Comparison of ENCODE assay signal across 11 cellular contexts in the genomic region with DNA sequence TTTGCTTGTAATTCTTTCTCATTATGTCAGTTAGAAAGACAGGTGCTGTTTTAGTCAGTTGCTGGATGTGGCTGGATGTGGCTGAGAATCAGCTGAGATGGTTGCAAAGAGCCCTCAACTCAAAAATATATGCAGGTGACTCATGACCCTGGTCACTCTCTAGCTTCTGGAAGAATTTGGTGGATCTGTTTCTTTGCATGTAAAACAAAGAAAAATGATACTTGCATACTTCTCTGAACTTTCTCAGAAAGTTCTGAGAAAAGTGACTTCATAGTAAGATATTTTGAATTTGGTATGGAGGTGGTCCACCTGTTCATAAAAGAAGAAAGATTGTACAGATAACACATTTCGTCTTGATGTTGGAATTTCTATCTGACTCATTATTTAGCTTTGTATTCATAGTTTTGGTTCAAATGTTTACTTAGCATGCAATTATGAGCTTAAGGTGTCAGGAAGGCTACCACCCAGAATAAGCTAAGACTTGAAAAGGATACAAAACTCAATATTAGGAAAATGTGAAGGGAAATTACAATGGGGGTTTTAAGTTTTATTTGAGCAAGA.
DNase-seq lines count a peak whose midpoint lies in the region; ATAC-seq and TF ChIP-seq lines count a peak whose summit lies in the region.
"Had no signal": no experiment of that assay in that cellular context is flagged by ENCODE, and none has a peak within 500 bp of the region (broad histone marks: within the 10 kb centered on the region; RNA-seq: fewer than 3 reads in every experiment).

No MANE protein-coding gene starts in this region.

- TF ChIP-seq CTCF in KMS-11 (conservative IDR thresholded peaks at IDR 0.05; ENCODE audit: low read depth, low read length) = no peak

- POLR2A ChIA-PET in activated naive CD8-positive, alpha-beta T cell treated with anti-CD3 and anti-CD28 coated beads, Interleukin-2, amount 10 ng/mL, durations not matched to agents 7 days and 5 days (lab: Charles Lee) = no interaction called here

- peak; percentile 22 to 45 for DNase-seq in stimulated activated CD4-positive, alpha-beta T cell treated with anti-CD3 and anti-CD28 coated beads, Interleukin-15, amount 100 ng/mL, for 48 hours (ENCODE audit: low read depth in 2 of 2)
- DNase-seq in stimulated activated CD4-positive, alpha-beta T cell treated with anti-CD3 and anti-CD28 coated beads, Interleukin-12 subunit alpha, Interleukin-12 subunit beta, amount 100 ng/mL, for 4 hours = no peak
- DNase-seq in activated naive CD8-positive, alpha-beta T cell treated with anti-CD3 and anti-CD28 coated beads, Interleukin-2, amount 10 ng/mL, durations not matched to agents 7 days and 5 days = no peak
- DNase-seq in stimulated activated naive CD8-positive, alpha-beta T cell treated with anti-CD3 and anti-CD28 coated beads, Interleukin-15, amount 100 ng/mL, for 72 hours = peak; percentile 47 to 67
- DNase-seq in SHP77 treated with DMSO at 0.1 percent for 48 hours (lab: John Stamatoyannopoulos, UW) (no peak), RPMI8226 (no peak), NOMO-1 treated with dmso at 0.1 percent for 144 hours (lab: John Stamatoyannopoulos, UW; ENCODE audit: unreplicated experiment) (no peak)
- DNase-seq: left ventricle myocardium superior, T-cell had no signal

- H2AFZ ChIP-seq in KMS-11 (ENCODE audit: low read depth) = no peak overlapping the region

- peak overlapping the region; percentile 32 for H3K4me2 ChIP-seq in KMS-11

- H3K9ac ChIP-seq in KMS-11 = no peak overlapping the region

- H3K4me3 ChIP-seq in KMS-11 (IDR thresholded peaks at IDR 0.05; ENCODE audit: insufficient read depth, low read depth, low read length) = no peak overlapping the region

- ATAC-seq in activated naive CD8-positive, alpha-beta T cell treated with anti-CD3 and anti-CD28 coated beads, Interleukin-2, amount 10 ng/mL, durations not matched to agents 7 days and 5 days (ENCODE audit: low read depth) = peak; percentile 74
- ATAC-seq in stimulated activated naive CD8-positive, alpha-beta T cell treated with anti-CD3 and anti-CD28 coated beads, Interleukin-15, amount 100 ng/mL, for 72 hours = peak; percentile 96
- ATAC-seq: left ventricle myocardium superior; stimulated activated memory B cell treated with anti-CD40 and anti-IgM and Interleukin-4, amounts not matched to agents 10 μg/mL and 1 μg/mL and 100 μg/mL, for 72 hours; T-cell had no signal

- H3K4me1 Mint-ChIP-seq in activated naive CD8-positive, alpha-beta T cell treated with anti-CD3 and anti-CD28 coated beads, Interleukin-2, amount 10 ng/mL, durations not matched to agents 7 days and 5 days = peaks cover 14% of the 10 kb centered on the region
- H3K4me1 Mint-ChIP-seq in stimulated activated naive CD8-positive, alpha-beta T cell treated with anti-CD3 and anti-CD28 coated beads, Interleukin-15, amount 100 ng/mL, for 72 hours = peaks cover 31% of the 10 kb centered on the region
- H3K4me1 Mint-ChIP-seq: stimulated activated memory B cell treated with anti-CD40 and anti-IgM and Interleukin-4, amounts not matched to agents 10 μg/mL and 1 μg/mL and 100 μg/mL, for 72 hours; T-cell had no signal

- H3K27me3 ChIP-seq in KMS-11 (ENCODE audit: insufficient read depth, low read depth) = no peaks in the 10 kb centered on the region

- H3K4me3 Mint-ChIP-seq in activated naive CD8-positive, alpha-beta T cell treated with anti-CD3 and anti-CD28 coated beads, Interleukin-2, amount 10 ng/mL, durations not matched to agents 7 days and 5 days = no peak overlapping the region
- peak overlapping the region; percentile 12 to 43 for H3K4me3 Mint-ChIP-seq in stimulated activated naive CD8-positive, alpha-beta T cell treated with anti-CD3 and anti-CD28 coated beads, Interleukin-15, amount 100 ng/mL, for 72 hours
- H3K4me3 Mint-ChIP-seq: stimulated activated memory B cell treated with anti-CD40 and anti-IgM and Interleukin-4, amounts not matched to agents 10 μg/mL and 1 μg/mL and 100 μg/mL, for 72 hours; T-cell had no signal

- no peaks in the 10 kb centered on the region for H3K36me3 Mint-ChIP-seq in activated naive CD8-positive, alpha-beta T cell treated with anti-CD3 and anti-CD28 coated beads, Interleukin-2, amount 10 ng/mL, durations not matched to agents 7 days and 5 days
- H3K36me3 Mint-ChIP-seq: T-cell had no signal

- no peaks in the 10 kb centered on the region for H3K79me2 ChIP-seq in KMS-11 (ENCODE audit: insufficient read depth, low read depth)

- H3K27ac ChIP-seq in KMS-11 = peak overlapping the region; percentile 26; the same call in 1 of the 2 replicates

- peak overlapping the region; percentile 3 for H3K27ac Mint-ChIP-seq in activated naive CD8-positive, alpha-beta T cell treated with anti-CD3 and anti-CD28 coated beads, Interleukin-2, amount 10 ng/mL, durations not matched to agents 7 days and 5 days
- H3K27ac Mint-ChIP-seq in stimulated activated naive CD8-positive, alpha-beta T cell treated with anti-CD3 and anti-CD28 coated beads, Interleukin-15, amount 100 ng/mL, for 72 hours = peak overlapping the region in 1 of 2 donors; percentile 13
- H3K27ac Mint-ChIP-seq: stimulated activated memory B cell treated with anti-CD40 and anti-IgM and Interleukin-4, amounts not matched to agents 10 μg/mL and 1 μg/mL and 100 μg/mL, for 72 hours; T-cell had no signal

- H3K9me3 Mint-ChIP-seq in activated naive CD8-positive, alpha-beta T cell treated with anti-CD3 and anti-CD28 coated beads, Interleukin-2, amount 10 ng/mL, durations not matched to agents 7 days and 5 days = peaks cover 9% of the 10 kb centered on the region
- H3K9me3 Mint-ChIP-seq in stimulated activated naive CD8-positive, alpha-beta T cell treated with anti-CD3 and anti-CD28 coated beads, Interleukin-15, amount 100 ng/mL, for 72 hours = peaks cover 0 to 13% of the 10 kb centered on the region in 2 donors

- no peaks in the 10 kb centered on the region for H3K27me3 Mint-ChIP-seq in activated naive CD8-positive, alpha-beta T cell treated with anti-CD3 and anti-CD28 coated beads, Interleukin-2, amount 10 ng/mL, durations not matched to agents 7 days and 5 days
- H3K27me3 Mint-ChIP-seq in stimulated activated naive CD8-positive, alpha-beta T cell treated with anti-CD3 and anti-CD28 coated beads, Interleukin-15, amount 100 ng/mL, for 72 hours = no peaks in the 10 kb centered on the region

- no peaks in the 10 kb centered on the region for H4K20me1 ChIP-seq in KMS-11 (ENCODE audit: insufficient read depth)

- H3K36me3 ChIP-seq in KMS-11 (ENCODE audit: insufficient read depth) = no peaks in the 10 kb centered on the region

- peaks cover 97% of the 10 kb centered on the region for H3K4me1 ChIP-seq in KMS-11 (ENCODE audit: low read depth, poor library complexity, severe bottlenecking)

Comparison
In these comparisons a context has a peak if more than half of its experiments do, and no peak if none do; other contexts are left out.
1. DNase-seq: peak in stimulated activated CD4-positive, alpha-beta T cell treated with anti-CD3 and anti-CD28 coated beads, Interleukin-15, amount 100 ng/mL, for 48 hours (2 of 2) and stimulated activated naive CD8-positive, alpha-beta T cell treated with anti-CD3 and anti-CD28 coated beads, Interleukin-15, amount 100 ng/mL, for 72 hours (2 of 2); none in stimulated activated CD4-positive, alpha-beta T cell treated with anti-CD3 and anti-CD28 coated beads, Interleukin-12 subunit alpha, Interleukin-12 subunit beta, amount 100 ng/mL, for 4 hours (single experiment), activated naive CD8-positive, alpha-beta T cell treated with anti-CD3 and anti-CD28 coated beads, Interleukin-2, amount 10 ng/mL, durations not matched to agents 7 days and 5 days (single experiment), SHP77 treated with DMSO at 0.1 percent for 48 hours (single experiment), RPMI8226 (single experiment) and NOMO-1 treated with dmso at 0.1 percent for 144 hours (single experiment).